20 cellular contexts compared by ENCODE assay signal in the genomic region with DNA sequence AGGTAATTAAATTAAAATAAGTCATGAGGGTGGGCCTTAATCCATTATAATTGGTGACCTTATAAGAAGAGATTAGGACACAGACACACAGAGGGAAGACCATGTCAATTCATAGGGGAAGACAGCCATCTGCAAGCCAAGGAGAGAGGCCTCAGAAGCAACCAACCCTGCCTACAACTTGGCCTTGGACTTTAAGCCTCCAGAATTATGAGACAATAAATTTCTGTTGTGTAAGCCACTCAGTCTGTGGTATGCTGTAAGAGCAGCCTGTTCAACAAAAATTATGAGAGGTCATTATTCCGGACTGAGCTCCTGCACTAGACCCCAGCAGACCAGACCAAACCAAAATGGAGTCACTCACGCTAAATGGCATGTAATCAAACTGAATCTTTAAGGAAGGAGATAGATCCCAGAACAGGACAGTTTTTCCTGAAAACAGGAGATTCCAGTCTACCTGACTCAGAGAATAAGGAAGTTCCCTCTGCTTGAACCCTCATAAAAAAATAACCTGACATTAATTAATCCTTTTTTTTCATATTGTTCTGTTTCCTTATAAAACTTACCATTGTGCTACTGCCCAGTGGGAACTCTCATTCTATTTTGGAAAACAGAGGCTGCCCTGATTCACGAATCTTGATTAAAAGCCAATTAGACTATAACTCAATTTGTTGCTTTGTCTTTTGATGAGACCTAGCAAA.
"Had no signal": no experiment of that assay in that cellular context is flagged by ENCODE, and none has a peak within 500 bp of the region (broad histone marks: within the 10 kb centered on the region; RNA-seq: fewer than 3 reads in every experiment).

No MANE protein-coding gene starts in this region.

- H3K4me3 ChIP-seq: coronary artery, lower lobe of right lung, pancreas, suprapubic skin, vagina had no signal

- H3K36me3 ChIP-seq: brain microvascular endothelial cell, lower lobe of right lung, neutrophil, pancreas, suprapubic skin, vagina had no signal

- H3K9me3 ChIP-seq: lower lobe of right lung, neutrophil, pancreas, suprapubic skin, vagina had no signal

- H3K4me1 ChIP-seq: lower lobe of right lung, pancreas, suprapubic skin had no signal

- DNase-seq: activated CD4-positive, alpha-beta T cell treated with anti-CD3 and anti-CD28 coated beads, Interleukin-2, amount 10 ng/mL, durations not matched to agents 7 days and 5 days; activated CD8-positive, alpha-beta memory T cell treated with anti-CD3 and anti-CD28 coated beads, Interleukin-2, amount 50 U/mL, for 4 hours; activated naive CD4-positive, alpha-beta T cell treated with anti-CD3 and anti-CD28 coated beads, Interleukin-2, amount 10 ng/mL, durations not matched to agents 7 days and 5 days; activated naive CD8-positive, alpha-beta T cell treated with anti-CD3 and anti-CD28 coated beads, Interleukin-2, amount 50 U/mL, for 24 hours; activated T-cell treated with anti-CD3 and anti-CD28 coated beads, Interleukin-2, amount 50 U/mL, for 4 hours; aorta; brain microvascular endothelial cell; central memory CD4-positive, alpha-beta T cell; lower lobe of right lung; pancreas; stimulated activated CD4-positive, alpha-beta T cell treated with anti-CD3 and anti-CD28 coated beads, Interleukin-12 subunit alpha, Interleukin-12 subunit beta, amount 100 ng/mL, for 4 hours; stimulated activated CD4-positive, alpha-beta T cell treated with anti-CD3 and anti-CD28 coated beads, Interleukin-1b, Interleukin-23, amount 100 ng/mL, for 48 hours; stimulated activated naive CD8-positive, alpha-beta T cell treated with anti-CD3 and anti-CD28 coated beads, Interleukin-15, Interleukin-2, amounts not matched to agents 100 U/mL and 50 U/mL, for 24 hours; trophoblast cell had no signal

- ATAC-seq: activated CD4-positive, CD25-positive, alpha-beta regulatory T cell treated with anti-CD3 and anti-CD28 coated beads, Interleukin-2, amount 50 U/mL, for 24 hours; activated naive CD8-positive, alpha-beta T cell treated with anti-CD3 and anti-CD28 coated beads, Interleukin-2, amount 50 U/mL, for 24 hours; activated T-cell treated with anti-CD3 and anti-CD28 coated beads, Interleukin-2, amount 50 U/mL, for 4 hours; lower lobe of right lung; natural killer cell treated with Interleukin-12 subunit alpha and Interleukin-12 subunit beta and Interleukin-15 and Interleukin-18, amount 100 ng/mL, for 72 hours; stimulated activated naive CD8-positive, alpha-beta T cell treated with anti-CD3 and anti-CD28 coated beads, Interleukin-15, Interleukin-2, amounts not matched to agents 100 U/mL and 50 U/mL, for 24 hours had no signal

- H3K27me3 ChIP-seq: brain microvascular endothelial cell, neutrophil, pancreas, suprapubic skin, vagina had no signal

- H3K27ac ChIP-seq: brain microvascular endothelial cell, coronary artery, lower lobe of right lung, neutrophil, pancreas, suprapubic skin, vagina had no signal
